Comparison of ENCODE assay signal across 1 cellular context in genomic region chr5:95812100-95812472, GRCh38.
TF ChIP-seq lines count a peak whose summit lies in the region.

No MANE protein-coding gene starts in this region.

TF ChIP-seq in HepG2, 621 proteins besides CTCF, POLR2A, EP300 and RAD21 (continued from another document and continues in another):
- TF ChIP-seq ZBTB44 (CRISPR knock-in tag; IDR thresholded peaks at IDR 0.05) (no peak), THAP9 (CRISPR knock-in tag; IDR thresholded peaks at IDR 0.05; ENCODE audit: borderline replicate concordance) (0 out of 2 replicates have a peak, but pooled peaks have one; percentile 26), FOXP1 (IDR thresholded peaks at IDR 0.05) (no peak), FOXP1 (CRISPR knock-in tag; IDR thresholded peaks at IDR 0.05) (peak; percentile 58; the same call in 1 of the 2 replicates), PAXIP1 (CRISPR knock-in tag; conservative IDR thresholded peaks at IDR 0.05) (peak; percentile 75; the same call in 1 of the 2 replicates), TBL1XR1 (IDR thresholded peaks at IDR 0.05; ENCODE audit: borderline replicate concordance, low read length, partially characterized antibody) (no peak), ZBTB46 (CRISPR knock-in tag; IDR thresholded peaks at IDR 0.05; ENCODE audit: borderline replicate concordance) (no peak), TEAD3 (CRISPR knock-in tag; optimal IDR thresholded peaks at IDR 0.05; ENCODE audit: borderline replicate concordance) (peak; percentile 57), ZNF230 (CRISPR knock-in tag; IDR thresholded peaks at IDR 0.05) (no peak), ZNF281 (CRISPR knock-in tag; IDR thresholded peaks at IDR 0.05; ENCODE audit: borderline replicate concordance) (peak; percentile 93), ATF4 (CRISPR knock-in tag; IDR thresholded peaks at IDR 0.05) (no peak), ONECUT2 (CRISPR knock-in tag; IDR thresholded peaks at IDR 0.05) (no peak), FOXA3 (CRISPR knock-in tag; IDR thresholded peaks at IDR 0.05) (0 out of 2 replicates have a peak, but pooled peaks have one; percentile 41), ZNF292 (CRISPR knock-in tag; IDR thresholded peaks at IDR 0.05; ENCODE audit: borderline replicate concordance, low read depth) (peak; percentile 67; the same call in 1 of the 2 replicates), SP5 (CRISPR knock-in tag; IDR thresholded peaks at IDR 0.05; ENCODE audit: borderline replicate concordance, low read depth) (peak; percentile 43; the same call in 1 of the 2 replicates), SETDB1 (CRISPR knock-in tag; IDR thresholded peaks at IDR 0.05; ENCODE audit: borderline replicate concordance) (no peak), RXRA (CRISPR knock-in tag; IDR thresholded peaks at IDR 0.05) (peak; percentile 51; the same call in 1 of the 2 replicates), AHDC1 (CRISPR knock-in tag; IDR thresholded peaks at IDR 0.05; ENCODE audit: borderline replicate concordance) (no peak), ZNF512 (CRISPR knock-in tag; IDR thresholded peaks at IDR 0.05) (no peak), MXI1 (IDR thresholded peaks at IDR 0.05; ENCODE audit: borderline replicate concordance, low read depth, low read length) (no peak), ISL2 (CRISPR knock-in tag; IDR thresholded peaks at IDR 0.05) (peak; percentile 63), KMT2B (CRISPR knock-in tag; IDR thresholded peaks at IDR 0.05) (0 out of 2 replicates have a peak, but pooled peaks have one; percentile 23), ZNF224 (CRISPR knock-in tag; IDR thresholded peaks at IDR 0.05) (no peak), HNF1A (IDR thresholded peaks at IDR 0.05; ENCODE audit: low read depth) (no peak), HNF1A (CRISPR knock-in tag; IDR thresholded peaks at IDR 0.05; ENCODE audit: borderline replicate concordance) (peak; percentile 60; the same call in 1 of the 2 replicates)
